13 cellular contexts compared by ENCODE assay signal in genomic region chr14:102028733-102029132, GRCh38. TPM values are rescaled to one million over a fixed set of nuclear protein-coding genes. Genes with fewer than 3 reads are reported as not detected.
DNase-seq lines count a peak whose midpoint lies in the region; ATAC-seq and TF ChIP-seq lines count a peak whose summit lies in the region.
"Had no signal": no experiment of that assay in that cellular context is flagged by ENCODE, and none has a peak within 500 bp of the region (broad histone marks: within the 10 kb centered on the region; RNA-seq: fewer than 3 reads in every experiment).

No MANE protein-coding gene starts in this region.

- POLR2A ChIA-PET in IMR-90 (lab: Charles Lee; ENCODE audit: unreplicated experiment): no interaction called here

- DNase-seq in AG09319 (ENCODE audit: extremely low read depth, low read depth) (peak; percentile 39), IMR-90 (peak; percentile 77), dedifferentiated amniotic fluid mesenchymal stem cell (ENCODE audit: extremely low spot score) (peak; percentile 85), myocyte (ENCODE audit: low read depth) (peak; percentile 73), GDM1 (lab: John Stamatoyannopoulos, UW) (no peak), right lobe of liver (no peak)
- DNase-seq: COR-L47; effector memory CD4-positive, alpha-beta T cell; left ventricle myocardium superior; substantia nigra had no signal

- TF ChIP-seq RAD21 in IMR-90 (IDR thresholded peaks at IDR 0.05; ENCODE audit: low read length): no peak

- in situ Hi-C loops in IMR-90 (cut with MboI; ENCODE audit: low sequenced_read_pairs): no loop called here

- no peak overlapping the region for H3K4me3 ChIP-seq in IMR-90 (ENCODE audit: insufficient read depth, low read depth, low read length)
- no peak overlapping the region for H3K4me3 ChIP-seq in right lobe of liver
- H3K4me3 ChIP-seq: SK-N-MC had no signal

- peak overlapping the region; percentile 74 for H2BK5ac ChIP-seq in IMR-90 (ENCODE audit: low read depth, low read length, poor library complexity, severe bottlenecking)

- no peak overlapping the region; the same call in 1 of the 3 replicates for H2BK15ac ChIP-seq in IMR-90 (ENCODE audit: low read depth, low read length)

- H3K27me3 ChIP-seq in IMR-90 (ENCODE audit: control insufficient read depth, insufficient read depth, low read length): no peaks in the 10 kb centered on the region
- no peaks in the 10 kb centered on the region for H3K27me3 ChIP-seq in right lobe of liver

- peak overlapping the region; percentile 52 for H3K4me2 ChIP-seq in IMR-90 (ENCODE audit: low read depth, low read length)

- H4K8ac ChIP-seq in IMR-90 (ENCODE audit: low read depth in 2 of 2, low read length in 2 of 2): peak overlapping the region in 1 of 2 experiments; percentile 66; a peak in 3 of 4 replicates

- H3K36me3 ChIP-seq in IMR-90 (ENCODE audit: control insufficient read depth, insufficient read depth, low read length) (peaks cover 70% of the 10 kb centered on the region), right lobe of liver (peaks cover 12 to 99% (median 59%) of the 10 kb centered on the region in 4 donors)

- peak overlapping the region; percentile 63 for H3K4ac ChIP-seq in IMR-90 (ENCODE audit: low read depth, low read length)

- H4K5ac ChIP-seq in IMR-90 (ENCODE audit: low read depth, low read length): 0 out of 2 replicates have a peak overlapping the region, but pooled peaks have one; percentile 4

- no TSS peak for BruUV-seq in IMR-90 (replicated peaks; lab: Mats Ljungman, UMichigan)

- H3K9ac ChIP-seq in IMR-90 (ENCODE audit: low read depth, low read length): peak overlapping the region; percentile 39; the same call in 1 of the 2 replicates

- peak overlapping the region; percentile 36; the same call in 1 of the 2 replicates for H3K23ac ChIP-seq in IMR-90 (ENCODE audit: low read depth, low read length)

- WGBS in IMR-90 (ENCODE audit: extremely low coverage in 2 of 2, insufficient read length in 1 of 2), 2 experiments: 20% methylated on average over 1 of the region's 3 CpGs; no CpG with 5 or more reads in 1 of the 2 experiments
- WGBS in right lobe of liver (ENCODE audit: insufficient coverage, low coverage, low lambda C conversion rate, missing lambda C conversion rate): 77% methylated on average over 3 of the region's 3 CpGs

- H2AK9ac ChIP-seq in IMR-90 (replicated peaks; ENCODE audit: low read depth, low read length, poor library complexity): peak overlapping the region; percentile 91

- no peak overlapping the region for H2BK20ac ChIP-seq in IMR-90 (ENCODE audit: low read depth, low read length)

- TF ChIP-seq POLR2A in IMR-90 (IDR thresholded peaks at IDR 0.05; ENCODE audit: low read depth, low read length) (no peak), right lobe of liver (IDR thresholded peaks at IDR 0.05) (no peak)

- H2AK5ac ChIP-seq in IMR-90 (ENCODE audit: low read depth, low read length): peak overlapping the region; percentile 67; the same call in 1 of the 2 replicates

- CTCF ChIA-PET in IMR-90 (lab: Yijun Ruan, JAX): interaction anchor here (0.6 kb wide), 1 partner anchor 15 kb away, joined by 10 read pairs; no protein-coding TSS in a partner anchor

- H3K18ac ChIP-seq in IMR-90 (ENCODE audit: low read depth, low read length): peak overlapping the region; percentile 61; the same call in 1 of the 2 replicates

- no peak overlapping the region for H2AFZ ChIP-seq in IMR-90 (replicated peaks; ENCODE audit: low read length, poor library complexity)

- ATAC-seq in IMR-90 (ENCODE audit: low read depth) (peak; percentile 78), HG03442 (IDR thresholded peaks at IDR 0.05; ENCODE audit: unreplicated experiment) (no peak), HG03039 (IDR thresholded peaks at IDR 0.05; ENCODE audit: unreplicated experiment) (no peak), right lobe of liver (no peak)
- ATAC-seq: left ventricle myocardium superior had no signal

- H3K56ac ChIP-seq in IMR-90 (ENCODE audit: extremely low read depth, insufficient read depth, low read length): peak overlapping the region; percentile 54; the same call in 1 of the 2 replicates

- peaks cover 13% of the 10 kb centered on the region for H3K4me1 ChIP-seq in IMR-90 (ENCODE audit: control insufficient read depth, insufficient read depth, low read length)
- no peaks in the 10 kb centered on the region for H3K4me1 ChIP-seq in right lobe of liver

- peak overlapping the region; percentile 66 for H2BK120ac ChIP-seq in IMR-90 (ENCODE audit: low read depth, low read length)

- no peaks in the 10 kb centered on the region for H3K9me3 ChIP-seq in IMR-90 (ENCODE audit: control insufficient read depth, insufficient read depth, low read length)
- H3K9me3 ChIP-seq in right lobe of liver: no peaks in the 10 kb centered on the region

- dilution Hi-C loops in IMR-90 (cut with HindIII; ENCODE audit: low sequenced_read_pairs, unreplicated experiment): no loop called here

- peaks cover 19% of the 10 kb centered on the region for H3K9me1 ChIP-seq in IMR-90 (ENCODE audit: insufficient read depth, low read length)

- TF ChIP-seq CTCF in AG09319 (IDR thresholded peaks at IDR 0.05; ENCODE audit: low read depth, low read length): no peak
- TF ChIP-seq CTCF in IMR-90 (conservative IDR thresholded peaks at IDR 0.05; ENCODE audit: low read depth, low read length): no peak
- no peak for TF ChIP-seq CTCF in right lobe of liver (IDR thresholded peaks at IDR 0.05)

- H4K91ac ChIP-seq in IMR-90 (ENCODE audit: insufficient read depth, low read depth, low read length): peak overlapping the region; percentile 74

- intact Hi-C loops in IMR-90 (cut with micrococcal nuclease) (loop anchor here (5.0 kb wide), 1 partner anchor 46 kb away; no protein-coding TSS in a partner anchor), right lobe of liver (cut with DNase I) (no loop called here)

- peaks cover 32 to 51% of the 10 kb centered on the region in 2 experiments for H3K79me1 ChIP-seq in IMR-90 (ENCODE audit: low read depth in 1 of 2, low read length in 2 of 2)

- H3K14ac ChIP-seq in IMR-90 (replicated peaks; ENCODE audit: low read depth, low read length): peak overlapping the region; percentile 79; the same call in 1 of the 2 replicates

- peaks cover 14% of the 10 kb centered on the region; the same call in 1 of the 2 replicates for H4K20me1 ChIP-seq in IMR-90 (ENCODE audit: insufficient read depth, low read length)

- H3K27ac ChIP-seq in IMR-90 (ENCODE audit: insufficient read depth, low read length): peak overlapping the region; percentile 80
- no peak overlapping the region for H3K27ac ChIP-seq in right lobe of liver
- H3K27ac ChIP-seq: SK-N-MC had no signal

TF ChIP-seq in IMR-90, 13 proteins besides CTCF, POLR2A, EP300 and RAD21:
- TF ChIP-seq MXI1 (IDR thresholded peaks at IDR 0.05; ENCODE audit: borderline replicate concordance, low read depth, low read length): 0 out of 2 replicates have a peak, but pooled peaks have one; percentile 27
- no peak for TF ChIP-seq BHLHE40 (IDR thresholded peaks at IDR 0.05; ENCODE audit: low read depth, low read length)

RNA-seq across cellular contexts. Expression of gene HSP90AA1, which starts 58.1 kb away (rescaled TPM):
- 578 and 1,483 TPM in 2 replicates for total RNA-seq in IMR-90 (2012; rRNA removed)
- polyA plus RNA-seq in IMR-90 (2012; rRNA removed): 485 and 535 TPM in 2 replicates
- 72.4 and 152 TPM in 2 replicates for polyA plus RNA-seq in IMR-90 (2012; cell fraction: cytosol; rRNA removed)
- polyA plus RNA-seq in IMR-90 (2012; cell fraction: nucleus; rRNA removed; ENCODE audit: low replicate concordance): 46.8 and 204 TPM in 2 replicates
- total RNA-seq in myocyte: 379 and 390 TPM in 2 replicates
- polyA plus RNA-seq in myocyte (2012): 212 TPM
- 100 to 1,000 TPM; 118 to 672 (median 325) TPM for total RNA-seq in right lobe of liver

Comparison
In these comparisons a context has a peak if more than half of its experiments do, and no peak if none do; other contexts are left out.
1. DNase-seq: peak in AG09319 (single experiment), IMR-90 (single experiment), dedifferentiated amniotic fluid mesenchymal stem cell (single experiment) and myocyte (single experiment); none in GDM1 (single experiment) and right lobe of liver (0 of 3).